Comparison of ENCODE assay signal across 15 cellular contexts in genomic region chr16:15396948-15397594, GRCh38. TPM values are rescaled to one million over a fixed set of nuclear protein-coding genes. Genes with fewer than 3 reads are reported as not detected.
DNase-seq lines count a peak whose midpoint lies in the region; ATAC-seq and TF ChIP-seq lines count a peak whose summit lies in the region.
"Had no signal": no experiment of that assay in that cellular context is flagged by ENCODE, and none has a peak within 500 bp of the region (broad histone marks: within the 10 kb centered on the region; RNA-seq: fewer than 3 reads in every experiment).

No MANE protein-coding gene starts in this region.

- H3K79me1 ChIP-seq in H9 (ENCODE audit: insufficient read depth, low read depth, low read length, poor library complexity, severe bottlenecking) = no peaks in the 10 kb centered on the region

- H3K4me3 Mint-ChIP-seq in H9 (peak overlapping the region; percentile 14 to 81; a peak in 4 of 5 replicates), brain (peak overlapping the region in 3 of 5 experiments; percentile 12 to 49 (median 17))
- H3K4me3 Mint-ChIP-seq: CD4-positive, alpha-beta T cell had no signal

- H3K9me3 Mint-ChIP-seq in H9 (peaks cover 0 to 3% of the 10 kb centered on the region in 2 experiments; a peak in 1 of 5 replicates), brain (peaks cover 2 to 5% (median 3%) of the 10 kb centered on the region in 5 experiments)
- H3K9me3 Mint-ChIP-seq: CD4-positive, alpha-beta T cell had no signal

- H4K91ac ChIP-seq in H9 (ENCODE audit: insufficient read length, low read depth, low read length) = no peak overlapping the region

- H2BK12ac ChIP-seq in H9 (ENCODE audit: insufficient read length, low read depth, low read length) = no peak overlapping the region

- ATAC-seq in right lobe of liver (peak in 2 of 4 donors; percentile 29 to 44), gastrocnemius medialis (no peak), GM18498 (IDR thresholded peaks at IDR 0.05; ENCODE audit: unreplicated experiment) (no peak)

- intact Hi-C loops in right lobe of liver (cut with DNase I) (no loop called here), gastrocnemius medialis (cut with DNase I; ENCODE audit: low total_unique reads) (no loop called here)

- no peak overlapping the region for H2BK15ac ChIP-seq in H9 (ENCODE audit: low read depth, low read length)

- H3K9me3 ChIP-seq in H9 (ENCODE audit: control insufficient read depth, low read depth, low read length) (no peaks in the 10 kb centered on the region), right lobe of liver (no peaks in the 10 kb centered on the region), gastrocnemius medialis (no peaks in the 10 kb centered on the region)

- H3K27me3 Mint-ChIP-seq in H9 (ENCODE audit: low read depth) (peaks cover 7% of the 10 kb centered on the region), brain (peaks cover 16% of the 10 kb centered on the region)

- peaks cover 19 to 27% of the 10 kb centered on the region in 2 experiments for H3K4me1 Mint-ChIP-seq in H9
- no peaks in the 10 kb centered on the region for H3K4me1 Mint-ChIP-seq in brain

- H2BK120ac ChIP-seq in H9 (ENCODE audit: low read depth, low read length, poor library complexity, severe bottlenecking) = no peak overlapping the region

- no peak for TF ChIP-seq POLR2A in right lobe of liver (IDR thresholded peaks at IDR 0.05)
- no peak for TF ChIP-seq POLR2A in gastrocnemius medialis (IDR thresholded peaks at IDR 0.05)

- H3K4me3 ChIP-seq in right lobe of liver (peak overlapping the region in 2 of 3 donors; percentile 66 to 67), gastrocnemius medialis (peak overlapping the region in 3 of 4 donors; percentile 54 to 88 (median 72))

- H3K79me2 ChIP-seq in H9 (ENCODE audit: insufficient read depth, low read length) = no peaks in the 10 kb centered on the region

- in situ Hi-C loops in gastrocnemius medialis (cut with MboI; ENCODE audit: low sequenced_read_pairs in 4 of 4) = no loop called here

- H3K36me3 ChIP-seq in right lobe of liver (no peaks in the 10 kb centered on the region), gastrocnemius medialis (peaks cover 0 to under 1% of the 10 kb centered on the region in 2 donors)

- H3T11ph ChIP-seq in H9 (ENCODE audit: low read length) = no peak overlapping the region

- no peak overlapping the region for H4K5ac ChIP-seq in H9 (ENCODE audit: insufficient read length, low read depth, low read length)

- DNase-seq in H9 (no peak), right lobe of liver (no peak), gastrocnemius medialis (no peak), DMS79 treated with DMSO at 0.1 percent for 48 hours (lab: John Stamatoyannopoulos, UW) (no peak), HCEC 1CT (no peak)
- DNase-seq: ACHN; CD4-positive, alpha-beta T cell; DMS79; NCI-H1417 treated with DMSO at 0.1 percent for 48 hours; NCI-H2029 treated with DMSO at 0.1 percent for 48 hours; NCI-H510A treated with DMSO at 0.1 percent for 48 hours; SHP77 treated with DMSO at 0.1 percent for 48 hours had no signal

- H3K9ac ChIP-seq in H9 (ENCODE audit: extremely low read depth, insufficient read length, low read length) = no peak overlapping the region

- no peak overlapping the region for H3K18ac ChIP-seq in H9 (ENCODE audit: insufficient read length, low read depth, low read length)

- H3K27me3 ChIP-seq in H9 (ENCODE audit: insufficient read depth, low read length) (no peaks in the 10 kb centered on the region), right lobe of liver (no peaks in the 10 kb centered on the region), gastrocnemius medialis (no peaks in the 10 kb centered on the region)

- H3K27ac ChIP-seq in H9 (ENCODE audit: insufficient read length, low read depth, low read length) = no peak overlapping the region
- peak overlapping the region in 1 of 3 donors; percentile 84 for H3K27ac ChIP-seq in right lobe of liver
- peak overlapping the region; percentile 90 to 97 (median 96) for H3K27ac ChIP-seq in gastrocnemius medialis

- H3K36me3 Mint-ChIP-seq in H9 (ENCODE audit: insufficient read depth in 1 of 3, low read depth in 3 of 3) (peaks cover 0 to 3% (median 0%) of the 10 kb centered on the region in 3 experiments; a peak in 1 of 7 replicates), brain (no peaks in the 10 kb centered on the region)

- no peak overlapping the region for H4K8ac ChIP-seq in H9 (replicated peaks; ENCODE audit: insufficient read length, low read depth, low read length)

- no peak overlapping the region for H2BK20ac ChIP-seq in H9 (ENCODE audit: low read depth, low read length, poor library complexity, severe bottlenecking)

- no peak overlapping the region for H2BK5ac ChIP-seq in H9 (ENCODE audit: insufficient read length, low read length)

- no peak overlapping the region for H2AFZ ChIP-seq in H9 (ENCODE audit: low read length)

- WGBS in H9 (ENCODE audit: extremely low coverage, insufficient read length, low lambda C conversion rate) = no CpG with 5 or more reads among the region's 11 CpGs
- 32% methylated on average over 5 of the region's 11 CpGs for WGBS in right lobe of liver (ENCODE audit: insufficient coverage, low coverage, low lambda C conversion rate, missing lambda C conversion rate)

- H3K27ac Mint-ChIP-seq in H9 (no peak overlapping the region), brain (no peak overlapping the region)
- H3K27ac Mint-ChIP-seq: B cell; CD4-positive, alpha-beta T cell had no signal

- H3K4me2 ChIP-seq in H9 (ENCODE audit: insufficient read depth, insufficient read length, low read length) = peak overlapping the region; percentile 5

- H3K14ac ChIP-seq in H9 (ENCODE audit: insufficient read depth, low read length) = no peak overlapping the region

- no peak overlapping the region for H2AK5ac ChIP-seq in H9 (ENCODE audit: insufficient read length, low read length)

- H3K23me2 ChIP-seq in H9 (ENCODE audit: insufficient read length, low read depth, low read length, poor library complexity, severe bottlenecking) = peaks cover 2% of the 10 kb centered on the region

- H3K56ac ChIP-seq in H9 (ENCODE audit: insufficient read length, low read depth, low read length) = no peak overlapping the region

- H4K20me1 ChIP-seq in H9 (ENCODE audit: control insufficient read depth, insufficient read depth, insufficient read length) = no peaks in the 10 kb centered on the region

- no peaks in the 10 kb centered on the region; the same call in 1 of the 2 replicates for H3K4me1 ChIP-seq in H9 (ENCODE audit: insufficient read depth, low read length)
- H3K4me1 ChIP-seq in right lobe of liver = peaks cover 0 to 25% (median 4%) of the 10 kb centered on the region in 4 donors
- peaks cover 0 to 7% of the 10 kb centered on the region in 2 donors for H3K4me1 ChIP-seq in gastrocnemius medialis

- H3K23ac ChIP-seq in H9 (ENCODE audit: insufficient read length, low read depth, low read length) = no peak overlapping the region

- H3K4ac ChIP-seq in H9 (ENCODE audit: low read depth, low read length) = no peak overlapping the region

- TF ChIP-seq CTCF in H9 (conservative IDR thresholded peaks at IDR 0.05) (no peak), brain (conservative IDR thresholded peaks at IDR 0.05) (no peak), right lobe of liver (IDR thresholded peaks at IDR 0.05) (no peak), gastrocnemius medialis (IDR thresholded peaks at IDR 0.05 in 4 of 5, conservative IDR thresholded peaks at IDR 0.05 in 1 of 5) (no peak)

RNA-seq across cellular contexts. Expression of gene MPV17L, which starts 1.5 kb away (rescaled TPM):
- total RNA-seq in H9 (2021) (5.6 and 6.4 TPM in 2 replicates), right lobe of liver (10 to 100 TPM in 5 of 6 experiments, 1 to 10 TPM in 1; 9.3 to 18.8 (median 16.0) TPM), gastrocnemius medialis (10 to 100 TPM; 12.8 to 27.3 (median 19.3) TPM)
- polyA plus RNA-seq in brain (ENCODE audit: insufficient read depth, low read depth, low replicate concordance) = 2.1 TPM
- total RNA-seq: CD4-positive, alpha-beta T cell had no signal

RNA-seq across cellular contexts. Expression of gene NPIPA5, which starts 19.0 kb away (rescaled TPM):
- 4.8 and 5.2 TPM in 2 replicates for total RNA-seq in H9 (2021)
- polyA plus RNA-seq in brain (ENCODE audit: insufficient read depth, low read depth, low replicate concordance) = 12.2 TPM
- total RNA-seq in right lobe of liver = 1 to 10 TPM in 5 of 6 experiments, not detected in 1; 1.9 to 5.5 (median 3.5) TPM
- 10 to 100 TPM in 2 of 4 donors, 1 to 10 TPM in 2; 6.8 to 16.7 (median 11.1) TPM for total RNA-seq in gastrocnemius medialis
- total RNA-seq: B cell had no signal

RNA-seq across cellular contexts. Expression of gene BMERB1, which starts 37.3 kb away (rescaled TPM):
- total RNA-seq in H9 (2021) = 16.6 and 19.5 TPM in 2 replicates
- polyA plus RNA-seq in brain (ENCODE audit: insufficient read depth, low read depth, low replicate concordance) = 181 TPM
- 10 to 100 TPM in 4 of 6 experiments, 1 to 10 TPM in 2; 7.0 to 24.0 (median 10.5) TPM for total RNA-seq in right lobe of liver
- total RNA-seq in gastrocnemius medialis = 100 to 1,000 TPM; 112 to 392 (median 237) TPM
